Comparison of ENCODE assay signal across 1 cellular context in the genomic region with DNA sequence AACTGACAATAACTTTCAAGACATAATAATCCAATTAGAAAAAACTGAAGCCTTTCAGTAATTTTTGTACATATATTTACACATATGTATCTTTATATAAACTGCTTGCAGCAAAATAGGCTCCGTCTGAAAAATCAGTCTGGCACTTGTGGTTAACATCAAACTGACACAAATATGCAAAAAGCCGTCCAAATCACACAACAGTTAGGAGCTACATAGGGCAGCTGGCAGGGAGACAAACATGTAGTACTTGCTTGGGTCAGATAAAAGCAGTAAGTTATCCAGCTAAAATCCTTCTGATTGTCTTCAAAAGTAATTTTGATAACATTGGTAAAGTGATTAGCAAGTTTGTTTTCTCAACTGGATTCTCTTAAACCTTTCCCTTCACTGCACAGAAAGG.
TF ChIP-seq lines count a peak whose summit lies in the region.

No MANE protein-coding gene starts in this region.

TF ChIP-seq in IMR-90, 13 proteins besides CTCF, POLR2A, EP300 and RAD21:
- TF ChIP-seq CHD1 (IDR thresholded peaks at IDR 0.05; ENCODE audit: low read depth, low read length) (no peak), RCOR1 (IDR thresholded peaks at IDR 0.05; ENCODE audit: insufficient replicate concordance, low read length) (no peak)
- TF ChIP-seq, protein P1, sequence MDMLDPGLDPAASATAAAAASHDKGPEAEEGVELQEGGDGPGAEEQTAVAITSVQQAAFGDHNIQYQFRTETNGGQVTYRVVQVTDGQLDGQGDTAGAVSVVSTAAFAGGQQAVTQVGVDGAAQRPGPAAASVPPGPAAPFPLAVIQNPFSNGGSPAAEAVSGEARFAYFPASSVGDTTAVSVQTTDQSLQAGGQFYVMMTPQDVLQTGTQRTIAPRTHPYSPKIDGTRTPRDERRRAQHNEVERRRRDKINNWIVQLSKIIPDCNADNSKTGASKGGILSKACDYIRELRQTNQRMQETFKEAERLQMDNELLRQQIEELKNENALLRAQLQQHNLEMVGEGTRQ (IDR thresholded peaks at IDR 0.05; ENCODE audit: low read depth, low read length) = no peak
